In genomic region chr3:72165337-72165736, GRCh38 we compare ENCODE assay signal across 18 cellular contexts.
DNase-seq lines count a peak whose midpoint lies in the region; ATAC-seq and TF ChIP-seq lines count a peak whose summit lies in the region.
"Had no signal": no experiment of that assay in that cellular context is flagged by ENCODE, and none has a peak within 500 bp of the region (broad histone marks: within the 10 kb centered on the region; RNA-seq: fewer than 3 reads in every experiment).

No MANE protein-coding gene starts in this region.

- H3K4me1 ChIP-seq in GM23338 (ENCODE audit: insufficient read depth) (no peaks in the 10 kb centered on the region), aorta (ENCODE audit: control insufficient read depth in 1 of 2, insufficient read depth in 2 of 2, low read length in 2 of 2) (no peaks in the 10 kb centered on the region)

- H3K36me3 Mint-ChIP-seq in GM23338 (ENCODE audit: low read depth) (no peaks in the 10 kb centered on the region), WTC11 (no peaks in the 10 kb centered on the region)

- 0 out of 2 replicates have a peak overlapping the region, but pooled peaks have one; percentile 43 for H2AFZ ChIP-seq in GM23338

- H3K27me3 ChIP-seq in GM23338 (ENCODE audit: insufficient read depth) (no peaks in the 10 kb centered on the region), aorta (ENCODE audit: control insufficient read depth in 1 of 2, insufficient read depth in 2 of 2, low read length in 1 of 2) (no peaks in the 10 kb centered on the region)
- H3K27me3 ChIP-seq: Peyer's patch had no signal

- H3K4me3 Mint-ChIP-seq in GM23338: no peak overlapping the region
- no peak overlapping the region for H3K4me3 Mint-ChIP-seq in WTC11
- H3K4me3 Mint-ChIP-seq: CD4-positive, alpha-beta T cell had no signal

- H3K27me3 Mint-ChIP-seq in GM23338 (ENCODE audit: insufficient read depth, low read depth, poor library complexity) (peaks cover 4% of the 10 kb centered on the region), WTC11 (ENCODE audit: low read depth) (no peaks in the 10 kb centered on the region)
- H3K27me3 Mint-ChIP-seq: CD4-positive, alpha-beta T cell had no signal

- H3K4me2 ChIP-seq in GM23338: no peak overlapping the region

- DNase-seq in AG20443 (ENCODE audit: low spot score): peak; percentile 29
- no peak for DNase-seq in GM23338 (ENCODE audit: low spot score)
- DNase-seq in WTC11 (ENCODE audit: low spot score): no peak
- no peak for DNase-seq in left lobe of liver (ENCODE audit: low spot score)
- no peak for DNase-seq in SHP77 treated with DMSO at 0.1 percent for 48 hours (lab: John Stamatoyannopoulos, UW)
- no peak for DNase-seq in hippocampal formation (lab: John Stamatoyannopoulos, UW)
- no peak for DNase-seq in aorta
- DNase-seq: 8988T; CD4-positive, alpha-beta T cell; DND-41; NCI-H1092 treated with DMSO at 0.1 percent for 48 hours; NCI-H187; NCI-H748 treated with DMSO at 0.1 percent for 48 hours; Peyer's patch; Right ventricle myocardium superior had no signal

- ATAC-seq in GM23338 (no peak), WTC11 (peak; percentile 41; the same call in 1 of the 2 replicates), left lobe of liver (peak; percentile 8), HG03378 (IDR thresholded peaks at IDR 0.05; ENCODE audit: unreplicated experiment) (no peak), aorta (ENCODE audit: low FRiP score) (no peak)
- ATAC-seq: HCT116, SK-N-SH treated with all-trans-retinoic acid at 6 μM for 48 hours had no signal

- no peaks in the 10 kb centered on the region for H3K79me2 ChIP-seq in GM23338 (replicated peaks; ENCODE audit: insufficient read depth)

- H3K4me3 ChIP-seq in GM23338 (no peak overlapping the region), aorta (ENCODE audit: low read length in 2 of 2) (no peak overlapping the region)
- H3K4me3 ChIP-seq: Peyer's patch had no signal

- H3K9me3 Mint-ChIP-seq in GM23338 (no peaks in the 10 kb centered on the region), WTC11 (no peaks in the 10 kb centered on the region)
- H3K9me3 Mint-ChIP-seq: CD4-positive, alpha-beta T cell had no signal

- no peaks in the 10 kb centered on the region for H4K20me1 ChIP-seq in GM23338 (replicated peaks; ENCODE audit: insufficient read depth)

- POLR2A ChIA-PET in WTC11 (lab: Charles Lee): no interaction called here

- H3K9me3 ChIP-seq in aorta (ENCODE audit: control insufficient read depth, low read length): no peaks in the 10 kb centered on the region
- H3K9me3 ChIP-seq: Peyer's patch had no signal

- 47 to 60% methylated on average over 2 of the region's 2 CpGs for WGBS in aorta, 2 donors

- H3F3A ChIP-seq in GM23338 (replicated peaks; ENCODE audit: low read depth): no peaks in the 10 kb centered on the region

- no peak for TF ChIP-seq CTCF in GM23338 (conservative IDR thresholded peaks at IDR 0.05; ENCODE audit: low read depth in 2 of 2)
- no peak for TF ChIP-seq CTCF in WTC11 (IDR thresholded peaks at IDR 0.05)

- peaks cover 9% of the 10 kb centered on the region for H3K4me1 Mint-ChIP-seq in GM23338
- H3K4me1 Mint-ChIP-seq in WTC11: peaks cover 11% of the 10 kb centered on the region

- H3K9me2 ChIP-seq in GM23338 (ENCODE audit: insufficient read depth): no peaks in the 10 kb centered on the region

- H3K36me3 ChIP-seq in GM23338 (ENCODE audit: insufficient read depth) (no peaks in the 10 kb centered on the region), aorta (ENCODE audit: control insufficient read depth in 1 of 2, insufficient read depth in 2 of 2, low read length in 1 of 2) (no peaks in the 10 kb centered on the region)
- H3K36me3 ChIP-seq: Peyer's patch had no signal

- CTCF ChIA-PET in WTC11 (lab: Charles Lee): interaction anchor here (1.2 kb wide), 1 partner anchor 235 kb away, joined by 3 read pairs; no protein-coding TSS in a partner anchor

- H3K27ac ChIP-seq in GM23338 (ENCODE audit: low read depth) (no peak overlapping the region), aorta (ENCODE audit: low read depth in 1 of 2, low read length in 2 of 2) (no peak overlapping the region)

- H3K27ac Mint-ChIP-seq in GM23338: no peak overlapping the region
- no peak overlapping the region for H3K27ac Mint-ChIP-seq in WTC11
- H3K27ac Mint-ChIP-seq: CD4-positive, alpha-beta T cell had no signal

- intact Hi-C loops in aorta (cut with DNase I): no loop called here

TF ChIP-seq in WTC11, 78 proteins besides CTCF, POLR2A, EP300 and RAD21:
- TF ChIP-seq, protein P1, sequence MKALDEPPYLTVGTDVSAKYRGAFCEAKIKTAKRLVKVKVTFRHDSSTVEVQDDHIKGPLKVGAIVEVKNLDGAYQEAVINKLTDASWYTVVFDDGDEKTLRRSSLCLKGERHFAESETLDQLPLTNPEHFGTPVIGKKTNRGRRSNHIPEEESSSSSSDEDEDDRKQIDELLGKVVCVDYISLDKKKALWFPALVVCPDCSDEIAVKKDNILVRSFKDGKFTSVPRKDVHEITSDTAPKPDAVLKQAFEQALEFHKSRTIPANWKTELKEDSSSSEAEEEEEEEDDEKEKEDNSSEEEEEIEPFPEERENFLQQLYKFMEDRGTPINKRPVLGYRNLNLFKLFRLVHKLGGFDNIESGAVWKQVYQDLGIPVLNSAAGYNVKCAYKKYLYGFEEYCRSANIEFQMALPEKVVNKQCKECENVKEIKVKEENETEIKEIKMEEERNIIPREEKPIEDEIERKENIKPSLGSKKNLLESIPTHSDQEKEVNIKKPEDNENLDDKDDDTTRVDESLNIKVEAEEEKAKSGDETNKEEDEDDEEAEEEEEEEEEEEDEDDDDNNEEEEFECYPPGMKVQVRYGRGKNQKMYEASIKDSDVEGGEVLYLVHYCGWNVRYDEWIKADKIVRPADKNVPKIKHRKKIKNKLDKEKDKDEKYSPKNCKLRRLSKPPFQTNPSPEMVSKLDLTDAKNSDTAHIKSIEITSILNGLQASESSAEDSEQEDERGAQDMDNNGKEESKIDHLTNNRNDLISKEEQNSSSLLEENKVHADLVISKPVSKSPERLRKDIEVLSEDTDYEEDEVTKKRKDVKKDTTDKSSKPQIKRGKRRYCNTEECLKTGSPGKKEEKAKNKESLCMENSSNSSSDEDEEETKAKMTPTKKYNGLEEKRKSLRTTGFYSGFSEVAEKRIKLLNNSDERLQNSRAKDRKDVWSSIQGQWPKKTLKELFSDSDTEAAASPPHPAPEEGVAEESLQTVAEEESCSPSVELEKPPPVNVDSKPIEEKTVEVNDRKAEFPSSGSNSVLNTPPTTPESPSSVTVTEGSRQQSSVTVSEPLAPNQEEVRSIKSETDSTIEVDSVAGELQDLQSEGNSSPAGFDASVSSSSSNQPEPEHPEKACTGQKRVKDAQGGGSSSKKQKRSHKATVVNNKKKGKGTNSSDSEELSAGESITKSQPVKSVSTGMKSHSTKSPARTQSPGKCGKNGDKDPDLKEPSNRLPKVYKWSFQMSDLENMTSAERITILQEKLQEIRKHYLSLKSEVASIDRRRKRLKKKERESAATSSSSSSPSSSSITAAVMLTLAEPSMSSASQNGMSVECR (CRISPR knock-in tag; IDR thresholded peaks at IDR 0.05; ENCODE audit: borderline replicate concordance): no peak
- TF ChIP-seq OVOL2 (CRISPR knock-in tag; IDR thresholded peaks at IDR 0.05; ENCODE audit: borderline replicate concordance) (no peak), NFE2L1 (CRISPR knock-in tag; IDR thresholded peaks at IDR 0.05) (no peak), MLX (CRISPR knock-in tag; IDR thresholded peaks at IDR 0.05) (no peak), TP53 (CRISPR knock-in tag; IDR thresholded peaks at IDR 0.05) (no peak), TEAD4 (CRISPR knock-in tag; IDR thresholded peaks at IDR 0.05) (no peak), MYBL2 (CRISPR knock-in tag; IDR thresholded peaks at IDR 0.05) (no peak), HMGA2 (CRISPR knock-in tag; IDR thresholded peaks at IDR 0.05) (no peak), ZNF232 (CRISPR knock-in tag; IDR thresholded peaks at IDR 0.05) (no peak), ZBTB43 (CRISPR knock-in tag; IDR thresholded peaks at IDR 0.05) (no peak), TEAD1 (CRISPR knock-in tag; IDR thresholded peaks at IDR 0.05) (no peak), ESRRA (CRISPR knock-in tag; IDR thresholded peaks at IDR 0.05; ENCODE audit: borderline replicate concordance) (no peak)
- TF ChIP-seq, protein P2, sequence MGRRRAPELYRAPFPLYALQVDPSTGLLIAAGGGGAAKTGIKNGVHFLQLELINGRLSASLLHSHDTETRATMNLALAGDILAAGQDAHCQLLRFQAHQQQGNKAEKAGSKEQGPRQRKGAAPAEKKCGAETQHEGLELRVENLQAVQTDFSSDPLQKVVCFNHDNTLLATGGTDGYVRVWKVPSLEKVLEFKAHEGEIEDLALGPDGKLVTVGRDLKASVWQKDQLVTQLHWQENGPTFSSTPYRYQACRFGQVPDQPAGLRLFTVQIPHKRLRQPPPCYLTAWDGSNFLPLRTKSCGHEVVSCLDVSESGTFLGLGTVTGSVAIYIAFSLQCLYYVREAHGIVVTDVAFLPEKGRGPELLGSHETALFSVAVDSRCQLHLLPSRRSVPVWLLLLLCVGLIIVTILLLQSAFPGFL (CRISPR knock-in tag; IDR thresholded peaks at IDR 0.05; ENCODE audit: borderline replicate concordance): no peak

Comparison
In these comparisons a context has a peak if more than half of its experiments do, and no peak if none do; other contexts are left out.
1. ATAC-seq: peak in WTC11 (single experiment) and left lobe of liver (single experiment); none in GM23338 (single experiment), HG03378 (single experiment) and aorta (single experiment).